35 cellular contexts compared by ENCODE assay signal in the genomic region with DNA sequence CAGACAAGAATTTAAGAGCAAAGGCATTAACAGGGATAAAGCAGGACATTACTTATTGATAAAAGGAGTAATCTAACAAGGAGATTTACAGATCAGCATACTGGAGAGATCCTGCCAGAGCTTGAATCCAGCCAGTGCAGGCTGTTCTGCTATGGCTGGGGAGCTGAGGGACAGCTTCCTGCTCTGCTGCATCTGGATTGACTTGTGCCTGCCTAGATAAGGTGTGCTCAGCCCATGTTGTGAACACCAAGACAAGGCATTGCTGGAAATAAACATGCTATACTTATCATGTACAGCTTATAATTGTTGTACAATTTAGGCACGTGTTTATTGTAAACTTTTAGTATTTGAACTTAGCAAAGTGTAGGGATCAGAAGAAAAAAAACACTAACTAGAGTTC.
"Had no signal": no experiment of that assay in that cellular context is flagged by ENCODE, and none has a peak within 500 bp of the region (broad histone marks: within the 10 kb centered on the region; RNA-seq: fewer than 3 reads in every experiment).

No MANE protein-coding gene starts in this region.

- H3K36me3 ChIP-seq: ascending aorta, cardiac muscle cell, WERI-Rb-1 had no signal

- DNase-seq: activated CD4-positive, alpha-beta memory T cell treated with anti-CD3 and anti-CD28 coated beads, Interleukin-2, amount 10 ng/mL, durations not matched to agents 7 days and 5 days; activated CD4-positive, alpha-beta T cell treated with anti-CD3 and anti-CD28 coated beads for 1 hour; activated CD4-positive, alpha-beta T cell treated with anti-CD3 and anti-CD28 coated beads for 36 hours; activated CD4-positive, alpha-beta T cell treated with anti-CD3 and anti-CD28 coated beads for 48 hours; activated CD4-positive, alpha-beta T cell treated with anti-CD3 and anti-CD28 coated beads, Interleukin-2, amount 10 ng/mL, durations not matched to agents 7 days and 5 days; activated CD4-positive, alpha-beta T cell treated with anti-CD3 and anti-CD28 coated beads, Interleukin-2, amount 50 U/mL, for 48 hours; activated CD4-positive, CD25-positive, alpha-beta regulatory T cell; activated CD8-positive, alpha-beta T cell treated with anti-CD3 and anti-CD28 coated beads, Interleukin-2, amount 10 ng/mL, durations not matched to agents 7 days and 5 days; activated effector memory CD4-positive, alpha-beta T cell treated with Interleukin-2 at 50 U/mL for 16 hours; activated gamma-delta T cell; activated naive CD4-positive, alpha-beta T cell treated with anti-CD3 and anti-CD28 coated beads, Interleukin-2, amount 10 ng/mL, durations not matched to agents 7 days and 5 days; activated naive CD4-positive, alpha-beta T cell treated with Interleukin-2 at 50 U/mL for 16 hours; activated naive CD8-positive, alpha-beta T cell treated with anti-CD3 and anti-CD28 coated beads, Interleukin-2, amount 10 ng/mL, durations not matched to agents 7 days and 5 days; activated naive CD8-positive, alpha-beta T cell treated with anti-CD3 and anti-CD28 coated beads, Interleukin-2, amount 50 U/mL, for 24 hours; activated T-cell treated with anti-CD3 and anti-CD28 coated beads, Interleukin-2, amount 50 U/mL, for 24 hours; activated T-cell treated with anti-CD3 and anti-CD28 coated beads, Interleukin-2, amount 50 U/mL, for 48 hours; amygdala; anterior cingulate cortex; caudate nucleus; cerebellar nuclear complex; T-helper 1 cell; T-helper 2 cell; T-helper 9 cell; WERI-Rb-1 had no signal

- H3K4me1 ChIP-seq: ascending aorta had no signal

- H3K27ac Mint-ChIP-seq: activated CD4-positive, alpha-beta memory T cell treated with anti-CD3 and anti-CD28 coated beads, Interleukin-2, amount 10 ng/mL, durations not matched to agents 7 days and 5 days; activated CD4-positive, alpha-beta T cell treated with anti-CD3 and anti-CD28 coated beads for 36 hours; activated CD4-positive, alpha-beta T cell treated with anti-CD3 and anti-CD28 coated beads, Interleukin-2, amount 10 ng/mL, durations not matched to agents 7 days and 5 days; activated CD8-positive, alpha-beta T cell treated with anti-CD3 and anti-CD28 coated beads, Interleukin-2, amount 10 ng/mL, durations not matched to agents 7 days and 5 days; activated naive CD4-positive, alpha-beta T cell treated with anti-CD3 and anti-CD28 coated beads, Interleukin-2, amount 10 ng/mL, durations not matched to agents 7 days and 5 days; activated naive CD4-positive, alpha-beta T cell treated with anti-CD3 and anti-CD28 coated beads, Interleukin-2, amount 50 U/mL, for 24 hours; activated naive CD8-positive, alpha-beta T cell; activated naive CD8-positive, alpha-beta T cell treated with anti-CD3 and anti-CD28 coated beads, Interleukin-2, amount 10 ng/mL, durations not matched to agents 7 days and 5 days; activated naive CD8-positive, alpha-beta T cell treated with anti-CD3 and anti-CD28 coated beads, Interleukin-2, amount 50 U/mL, for 24 hours; activated T-cell treated with anti-CD3 and anti-CD28 coated beads, Interleukin-2, amount 50 U/mL, for 24 hours; activated T-helper 2 cell treated with anti-CD3 and anti-CD28 coated beads, Interferon-gamma antibody, Interleukin-2, Interleukin-4, amounts not matched to agents 10 μg/mL and 5 μg/mL and 100 μg/mL, durations not matched to agents 14 hours and 24 hours and 36 hours; brain; T-helper 1 cell treated with Interleukin-12 subunit alpha and Interleukin-12 subunit beta and Interleukin-4 antibody, amounts not matched to agents 30 μg/mL and 1 μg/mL, for 36 hours; T-helper 2 cell treated with Interferon-gamma antibody and Interleukin-4, amounts not matched to agents 5 μg/mL and 100 μg/mL, for 36 hours; WTC11 had no signal

- H3K4me3 ChIP-seq: ascending aorta, cardiac muscle cell had no signal

- H3K27me3 ChIP-seq: ascending aorta, cardiac muscle cell had no signal

- H3K9me3 Mint-ChIP-seq: activated CD4-positive, alpha-beta memory T cell treated with anti-CD3 and anti-CD28 coated beads, Interleukin-2, amount 10 ng/mL, durations not matched to agents 7 days and 5 days; activated CD4-positive, alpha-beta T cell treated with anti-CD3 and anti-CD28 coated beads, Interleukin-2, amount 10 ng/mL, durations not matched to agents 7 days and 5 days; activated naive CD4-positive, alpha-beta T cell treated with anti-CD3 and anti-CD28 coated beads, Interleukin-2, amount 10 ng/mL, durations not matched to agents 7 days and 5 days; activated T-cell treated with anti-CD3 and anti-CD28 coated beads, Interleukin-2, amount 50 U/mL, for 24 hours; activated T-helper 2 cell treated with anti-CD3 and anti-CD28 coated beads, Interferon-gamma antibody, Interleukin-2, Interleukin-4, amounts not matched to agents 10 μg/mL and 5 μg/mL and 100 μg/mL, durations not matched to agents 14 hours and 24 hours and 36 hours; T-helper 1 cell treated with Interleukin-12 subunit alpha and Interleukin-12 subunit beta and Interleukin-4 antibody, amounts not matched to agents 30 μg/mL and 1 μg/mL, for 36 hours; T-helper 2 cell treated with Interferon-gamma antibody and Interleukin-4, amounts not matched to agents 5 μg/mL and 100 μg/mL, for 36 hours had no signal

- H3K4me3 Mint-ChIP-seq: activated CD4-positive, alpha-beta memory T cell treated with anti-CD3 and anti-CD28 coated beads, Interleukin-2, amount 10 ng/mL, durations not matched to agents 7 days and 5 days; activated CD4-positive, alpha-beta T cell treated with anti-CD3 and anti-CD28 coated beads for 36 hours; activated CD4-positive, alpha-beta T cell treated with anti-CD3 and anti-CD28 coated beads, Interleukin-2, amount 10 ng/mL, durations not matched to agents 7 days and 5 days; activated CD8-positive, alpha-beta T cell treated with anti-CD3 and anti-CD28 coated beads, Interleukin-2, amount 10 ng/mL, durations not matched to agents 7 days and 5 days; activated naive CD4-positive, alpha-beta T cell treated with anti-CD3 and anti-CD28 coated beads, Interleukin-2, amount 10 ng/mL, durations not matched to agents 7 days and 5 days; activated naive CD4-positive, alpha-beta T cell treated with anti-CD3 and anti-CD28 coated beads, Interleukin-2, amount 50 U/mL, for 24 hours; activated naive CD8-positive, alpha-beta T cell; activated naive CD8-positive, alpha-beta T cell treated with anti-CD3 and anti-CD28 coated beads, Interleukin-2, amount 10 ng/mL, durations not matched to agents 7 days and 5 days; activated naive CD8-positive, alpha-beta T cell treated with anti-CD3 and anti-CD28 coated beads, Interleukin-2, amount 50 U/mL, for 24 hours; activated T-cell treated with anti-CD3 and anti-CD28 coated beads, Interleukin-2, amount 50 U/mL, for 24 hours; brain; central memory CD8-positive, alpha-beta T cell; T-helper 1 cell treated with Interleukin-12 subunit alpha and Interleukin-12 subunit beta and Interleukin-4 antibody, amounts not matched to agents 30 μg/mL and 1 μg/mL, for 36 hours; T-helper 2 cell treated with Interferon-gamma antibody and Interleukin-4, amounts not matched to agents 5 μg/mL and 100 μg/mL, for 36 hours; WTC11 had no signal

- H3K4me1 Mint-ChIP-seq: activated CD4-positive, alpha-beta memory T cell treated with anti-CD3 and anti-CD28 coated beads, Interleukin-2, amount 10 ng/mL, durations not matched to agents 7 days and 5 days; activated CD4-positive, alpha-beta T cell treated with anti-CD3 and anti-CD28 coated beads for 36 hours; activated CD4-positive, alpha-beta T cell treated with anti-CD3 and anti-CD28 coated beads, Interleukin-2, amount 10 ng/mL, durations not matched to agents 7 days and 5 days; activated naive CD4-positive, alpha-beta T cell treated with anti-CD3 and anti-CD28 coated beads, Interleukin-2, amount 10 ng/mL, durations not matched to agents 7 days and 5 days; activated naive CD4-positive, alpha-beta T cell treated with anti-CD3 and anti-CD28 coated beads, Interleukin-2, amount 50 U/mL, for 24 hours; activated naive CD8-positive, alpha-beta T cell treated with anti-CD3 and anti-CD28 coated beads, Interleukin-2, amount 10 ng/mL, durations not matched to agents 7 days and 5 days; activated naive CD8-positive, alpha-beta T cell treated with anti-CD3 and anti-CD28 coated beads, Interleukin-2, amount 50 U/mL, for 24 hours; brain; central memory CD8-positive, alpha-beta T cell; WTC11 had no signal

- H3K9me3 ChIP-seq: ascending aorta had no signal

- H3K36me3 Mint-ChIP-seq: activated naive CD4-positive, alpha-beta T cell treated with anti-CD3 and anti-CD28 coated beads, Interleukin-2, amount 10 ng/mL, durations not matched to agents 7 days and 5 days; activated naive CD8-positive, alpha-beta T cell treated with anti-CD3 and anti-CD28 coated beads, Interleukin-2, amount 10 ng/mL, durations not matched to agents 7 days and 5 days; brain had no signal

- ATAC-seq: activated CD4-positive, alpha-beta T cell treated with anti-CD3 and anti-CD28 coated beads for 36 hours; activated CD4-positive, CD25-positive, alpha-beta regulatory T cell treated with anti-CD3 and anti-CD28 coated beads, Interleukin-2, amount 50 U/mL, for 24 hours; activated CD8-positive, alpha-beta T cell treated with anti-CD3 and anti-CD28 coated beads, Interleukin-2, amount 10 ng/mL, durations not matched to agents 7 days and 5 days; activated naive CD8-positive, alpha-beta T cell treated with anti-CD3 and anti-CD28 coated beads, Interleukin-2, amount 50 U/mL, for 24 hours; WTC11 had no signal

- H3K27ac ChIP-seq: ascending aorta, cardiac muscle cell, WERI-Rb-1 had no signal
